Comparison of ENCODE assay signal across 8 cellular contexts in the genomic region with DNA sequence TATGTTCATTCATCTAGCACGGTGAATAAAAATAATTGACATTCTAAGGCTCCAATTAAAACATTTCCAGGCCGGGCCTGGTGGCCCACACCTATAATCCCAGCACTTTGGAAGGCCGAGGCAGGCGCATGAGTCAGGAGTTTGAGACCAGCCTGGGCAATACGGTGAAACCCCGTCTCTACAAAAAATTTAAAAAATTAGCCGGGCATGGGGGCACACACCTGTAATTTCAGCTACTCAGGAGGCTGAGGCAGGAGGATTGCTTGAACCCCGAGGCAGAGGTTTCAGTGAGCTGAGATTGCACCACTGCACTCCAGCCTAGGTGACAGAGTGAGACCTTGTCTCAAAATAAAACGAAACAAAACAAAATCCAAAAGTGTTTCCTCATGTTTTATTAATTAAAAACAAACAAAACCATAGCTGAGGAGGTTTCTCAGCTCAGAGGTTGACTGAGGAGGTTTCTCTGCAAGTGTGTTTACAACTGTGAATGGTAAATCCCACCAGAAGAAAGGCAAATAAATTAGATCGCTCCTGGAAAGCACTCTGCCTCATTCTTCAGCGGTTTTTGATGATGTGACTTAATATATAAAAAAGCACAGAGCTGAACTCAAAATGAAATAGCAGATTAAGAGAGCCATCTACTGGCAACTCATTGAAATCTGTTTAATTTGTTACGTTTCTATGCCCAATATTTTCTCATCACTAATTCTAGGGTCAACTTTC. TPM values are rescaled to one million over a fixed set of nuclear protein-coding genes. Genes with fewer than 3 reads are reported as not detected.
DNase-seq lines count a peak whose midpoint lies in the region; ATAC-seq and TF ChIP-seq lines count a peak whose summit lies in the region.

No MANE protein-coding gene starts in this region.

- H3K4me3 ChIP-seq in endodermal cell (ENCODE audit: low read length) = no peak overlapping the region
- no peak overlapping the region for H3K4me3 ChIP-seq in MG63

- TF ChIP-seq CTCF in endodermal cell (conservative IDR thresholded peaks at IDR 0.05) = peak; percentile 77

- no peak overlapping the region for H3K9ac ChIP-seq in endodermal cell (ENCODE audit: extremely low read depth, low read length, poor library complexity, severe bottlenecking)

- H3K36me3 ChIP-seq in endodermal cell (ENCODE audit: control insufficient read depth, insufficient read depth, low read length) = no peaks in the 10 kb centered on the region
- H3K36me3 ChIP-seq in MG63 = no peaks in the 10 kb centered on the region

- WGBS in endodermal cell (ENCODE audit: insufficient coverage in 1 of 2, insufficient read length in 1 of 2), 2 experiments = 72 to 81% methylated on average over 10 to 12 of the region's 12 CpGs

- H3K27ac ChIP-seq in endodermal cell (ENCODE audit: low read depth, low read length) = no peak overlapping the region

- H3K36me3 Mint-ChIP-seq in endodermal cell (ENCODE audit: low read depth) (peaks cover 11% of the 10 kb centered on the region), naive B cell (no peaks in the 10 kb centered on the region)

- no peaks in the 10 kb centered on the region for H3K27me3 ChIP-seq in endodermal cell (ENCODE audit: control insufficient read depth, insufficient read depth, low read length, poor library complexity, severe bottlenecking)
- no peaks in the 10 kb centered on the region for H3K27me3 ChIP-seq in MG63

- H3K9me3 ChIP-seq in endodermal cell (ENCODE audit: control insufficient read depth, low read length) (peaks cover 11% of the 10 kb centered on the region), MG63 (no peaks in the 10 kb centered on the region)

- ATAC-seq in naive B cell (ENCODE audit: low read depth in 2 of 2) (no peak), HG03378 (IDR thresholded peaks at IDR 0.05; ENCODE audit: unreplicated experiment) (no peak)

- H3K27me3 Mint-ChIP-seq in endodermal cell (ENCODE audit: insufficient read depth) (no peaks in the 10 kb centered on the region), naive B cell (no peaks in the 10 kb centered on the region)

- H3K4me1 Mint-ChIP-seq in endodermal cell = peaks cover 22% of the 10 kb centered on the region
- H3K4me1 Mint-ChIP-seq in naive B cell = no peaks in the 10 kb centered on the region

- no peak overlapping the region for H3K27ac Mint-ChIP-seq in endodermal cell
- H3K27ac Mint-ChIP-seq in naive B cell = no peak overlapping the region

- H3K4me3 Mint-ChIP-seq in endodermal cell = no peak overlapping the region
- H3K4me3 Mint-ChIP-seq in naive B cell = no peak overlapping the region

- peak; percentile 58 for DNase-seq in DMS114 treated with DMSO at 0.1 percent for 48 hours (lab: John Stamatoyannopoulos, UW; ENCODE audit: unreplicated experiment)
- peak; percentile 63 for DNase-seq in HT1080 (ENCODE audit: low read depth)
- DNase-seq in OCI-M1 (lab: John Stamatoyannopoulos, UW) = peak; percentile 79
- DNase-seq in endodermal cell = no peak
- peak; percentile 29 for DNase-seq in naive B cell
- no peak for DNase-seq in occipital lobe (lab: John Stamatoyannopoulos, UW)
- no peak for DNase-seq in MG63

- H3K4me1 ChIP-seq in endodermal cell (ENCODE audit: control insufficient read depth, insufficient read depth, low read length) = no peaks in the 10 kb centered on the region

- peaks cover 20% of the 10 kb centered on the region for H3K9me3 Mint-ChIP-seq in endodermal cell
- peaks cover 0 to 5% (median 0%) of the 10 kb centered on the region in 7 donors for H3K9me3 Mint-ChIP-seq in naive B cell

RNA-seq across cellular contexts. Expression of a gene that starts 37.7 kb away (rescaled TPM):
- 7.8 and 8.4 TPM in 2 replicates for total RNA-seq in HT1080 (2014; rRNA removed; shearing (Covaris generic))
- 12.7 and 13.8 TPM in 2 replicates for polyA plus RNA-seq in HT1080 (2015; cell fraction: cytosol; rRNA removed)
- 11.8 and 12.9 TPM in 2 replicates for polyA plus RNA-seq in HT1080 (2015; cell fraction: nucleus; rRNA removed)
- total RNA-seq in endodermal cell = 10 to 100 TPM; 23.8 to 32.8 TPM
- 17.1 TPM for polyA plus RNA-seq in endodermal cell (2013, experiment 1 of 2)
- 13.0 TPM for polyA plus RNA-seq in endodermal cell (2013, experiment 2 of 2)
- 10 to 100 TPM; 28.9 to 63.5 (median 38.2) TPM for polyA plus RNA-seq in naive B cell (ENCODE audit: low read depth in 6 of 6)
- total RNA-seq in occipital lobe = 35.7 TPM
- 2.1 and 5.1 TPM in 2 replicates for total RNA-seq in MG63 (2014; rRNA removed; shearing (Covaris generic); ENCODE audit: low replicate concordance)

RNA-seq across cellular contexts. Expression of a gene that starts 58.1 kb away (rescaled TPM):
- 47.4 and 53.4 TPM in 2 replicates for total RNA-seq in HT1080 (2014; rRNA removed; shearing (Covaris generic))
- 19.6 and 35.1 TPM in 2 replicates for polyA plus RNA-seq in HT1080 (2015; cell fraction: cytosol; rRNA removed)
- polyA plus RNA-seq in HT1080 (2015; cell fraction: nucleus; rRNA removed) = 55.6 and 66.4 TPM in 2 replicates
- total RNA-seq in endodermal cell = 10 to 100 TPM; 66.8 to 72.8 TPM
- polyA plus RNA-seq in endodermal cell (2013, experiment 1 of 2) = 49.4 TPM
- 51.3 TPM for polyA plus RNA-seq in endodermal cell (2013, experiment 2 of 2)
- polyA plus RNA-seq in naive B cell (ENCODE audit: low read depth in 6 of 6) = 1 to 10 TPM; 2.8 to 4.4 (median 3.7) TPM
- total RNA-seq in occipital lobe = 224 TPM
- total RNA-seq in MG63 (2014; rRNA removed; shearing (Covaris generic); ENCODE audit: low replicate concordance) = 21.9 and 29.2 TPM in 2 replicates

Comparison
In these comparisons a context has a peak if more than half of its experiments do, and no peak if none do; other contexts are left out.
1. DNase-seq: peak in DMS114 treated with DMSO at 0.1 percent for 48 hours (single experiment), HT1080 (single experiment), OCI-M1 (single experiment) and naive B cell (single experiment); none in endodermal cell (single experiment), occipital lobe (single experiment) and MG63 (single experiment).